ENCODE assay signal across 27 cellular contexts in genomic region chr6:51007237-51007636, GRCh38.
"Had no signal": no experiment of that assay in that cellular context is flagged by ENCODE, and none has a peak within 500 bp of the region (broad histone marks: within the 10 kb centered on the region; RNA-seq: fewer than 3 reads in every experiment).

No MANE protein-coding gene starts in this region.

- DNase-seq: stimulated activated CD4-positive, alpha-beta T cell treated with anti-CD3 and anti-CD28 coated beads, Interleukin-2, amount 100 ng/mL, for 48 hours; stimulated activated CD4-positive, alpha-beta T cell treated with anti-CD3 and anti-CD28 coated beads, Interleukin-4, amount 100 ng/mL, for 1 hour; stimulated activated CD4-positive, alpha-beta T cell treated with anti-CD3 and anti-CD28 coated beads, Interleukin-4, amount 100 ng/mL, for 24 hours; stimulated activated CD4-positive, alpha-beta T cell treated with anti-CD3 and anti-CD28 coated beads, Interleukin-4, amount 100 ng/mL, for 4 hours; stimulated activated CD8-positive, alpha-beta memory T cell treated with anti-CD3 and anti-CD28 coated beads, Interleukin-4, amount 100 ng/mL, for 48 hours; stimulated activated naive B cell treated with anti-CD40 and anti-IgM and Interleukin-4, amounts not matched to agents 10 μg/mL and 1 μg/mL and 100 μg/mL, for 72 hours; stimulated activated naive CD4-positive, alpha-beta T cell; stimulated activated naive CD4-positive, alpha-beta T cell treated with Interleukin-2 at 50 U/mL for 16 hours; stimulated activated naive CD8-positive, alpha-beta T cell treated with anti-CD3 and anti-CD28 coated beads, Interleukin-15, amount 100 ng/mL, for 72 hours; stimulated activated naive CD8-positive, alpha-beta T cell treated with anti-CD3 and anti-CD28 coated beads, Interleukin-15, Interleukin-2, amounts not matched to agents 100 U/mL and 50 U/mL, for 24 hours; stomach; substantia nigra; testis; thyroid gland; tibial artery; transverse colon; trophoblast cell; upper lobe of left lung; upper lobe of right lung; uterus had no signal

- H3K36me3 ChIP-seq: stomach, suprapubic skin, thoracic aorta, thyroid gland, tibial artery, tibial nerve, transverse colon, upper lobe of left lung, upper lobe of right lung, uterus, vagina had no signal

- H3K27me3 ChIP-seq: stomach, suprapubic skin, testis, thyroid gland, tibial artery, tibial nerve, transverse colon, upper lobe of left lung, upper lobe of right lung, uterus, vagina had no signal

- H3K4me3 ChIP-seq: stomach, suprapubic skin, testis, thoracic aorta, thyroid gland, tibial artery, tibial nerve, transverse colon, upper lobe of left lung, upper lobe of right lung, uterus, vagina had no signal

- ATAC-seq: stimulated activated effector memory CD8-positive, alpha-beta T cell treated with anti-CD3 and anti-CD28 coated beads, Interleukin-12 subunit alpha, Interleukin-12 subunit beta, amount 100 ng/mL, for 72 hours; stimulated activated memory B cell treated with anti-CD40 and anti-IgM and Interleukin-4, amounts not matched to agents 10 μg/mL and 1 μg/mL and 100 μg/mL, for 72 hours; stimulated activated naive B cell treated with anti-CD40 and anti-IgM and Interleukin-4, amounts not matched to agents 10 μg/mL and 1 μg/mL and 100 μg/mL, for 72 hours; stimulated activated naive CD8-positive, alpha-beta T cell treated with anti-CD3 and anti-CD28 coated beads, Interleukin-15, amount 100 ng/mL, for 72 hours; stimulated activated naive CD8-positive, alpha-beta T cell treated with anti-CD3 and anti-CD28 coated beads, Interleukin-15, Interleukin-2, amounts not matched to agents 100 U/mL and 50 U/mL, for 24 hours; upper lobe of right lung had no signal

- H3K4me1 ChIP-seq: stomach, suprapubic skin, testis, thyroid gland, tibial artery, tibial nerve, transverse colon, upper lobe of left lung, upper lobe of right lung, uterus, vagina had no signal

- FAIRE-seq: urothelium cell line had no signal

- H3K27ac ChIP-seq: stomach, suprapubic skin, testis, thoracic aorta, thyroid gland, tibial artery, tibial nerve, transverse colon, upper lobe of left lung, upper lobe of right lung, uterus, vagina had no signal

- H3K9me3 ChIP-seq: stomach, suprapubic skin, testis, thoracic aorta, thyroid gland, tibial artery, tibial nerve, transverse colon, upper lobe of left lung, upper lobe of right lung, uterus, vagina had no signal
